8 cellular contexts compared by ENCODE assay signal in the genomic region with DNA sequence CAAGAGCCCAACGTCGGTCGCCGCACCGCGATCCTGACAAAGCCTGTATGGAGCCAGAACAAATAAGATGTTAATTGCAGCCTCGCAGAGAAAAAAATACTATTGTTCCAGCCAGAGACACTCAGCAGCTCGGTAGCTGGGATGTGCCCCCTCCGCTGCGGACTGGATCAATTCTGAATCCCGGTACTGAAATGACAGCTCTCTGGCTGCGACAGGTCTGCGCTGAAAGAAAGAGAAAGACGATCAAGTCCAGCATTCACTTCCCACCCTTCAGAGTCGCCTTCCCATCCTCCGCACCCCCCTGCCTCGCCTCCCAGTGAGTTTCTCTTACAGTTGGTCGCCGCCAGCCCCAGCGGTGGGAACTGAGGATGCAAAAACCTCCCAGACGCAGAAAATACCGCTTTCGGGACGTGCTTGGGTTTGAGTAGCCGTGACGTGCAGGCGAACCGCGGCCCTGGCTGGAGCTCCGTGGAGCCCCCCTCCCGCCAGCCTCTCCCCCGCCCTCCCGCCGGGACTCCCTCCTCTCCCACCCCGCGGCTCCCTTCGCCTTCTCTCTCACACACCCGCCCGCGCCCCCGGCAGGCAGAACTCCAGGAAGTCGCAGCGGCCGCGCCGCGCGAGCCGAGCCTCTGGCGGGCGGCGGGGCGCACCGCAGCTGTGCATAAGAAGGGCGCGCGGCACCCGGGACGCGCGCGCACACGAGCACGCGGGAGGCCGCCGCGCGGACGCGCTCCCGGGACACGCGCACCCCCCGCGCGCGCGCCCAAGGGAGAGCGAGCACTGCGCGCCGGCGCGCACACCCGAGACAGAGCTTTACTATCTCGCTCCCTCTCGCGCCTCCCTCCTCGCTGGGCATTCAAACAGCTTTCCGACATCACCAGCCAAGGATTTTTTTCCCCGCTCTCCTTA. TPM values are rescaled to one million over a fixed set of nuclear protein-coding genes. Genes with fewer than 3 reads are reported as not detected.
DNase-seq lines count a peak whose midpoint lies in the region; TF ChIP-seq lines count a peak whose summit lies in the region.

A gene (plus strand): TSS at position 780 of the 909 bp plus-strand sequence. CDS start 3,394 bp downstream, outside the sequence.

- H3K9me3 ChIP-seq in left ventricle myocardium inferior (replicated peaks) (no peaks in the 10 kb centered on the region), OCI-LY7 (ENCODE audit: low read length) (no peaks in the 10 kb centered on the region)

- peaks cover 24% of the 10 kb centered on the region for H3K4me1 ChIP-seq in left ventricle myocardium inferior
- H3K4me1 ChIP-seq in OCI-LY7 (ENCODE audit: insufficient read depth, low read length, poor library complexity, severe bottlenecking) = no peaks in the 10 kb centered on the region

- peak; percentile 78 for DNase-seq in H7
- peak; percentile 80 for DNase-seq in M059J (ENCODE audit: low read depth)
- peak; percentile 55 for DNase-seq in RWPE1 (ENCODE audit: low spot score)
- DNase-seq in astrocyte of the cerebellum (ENCODE audit: low read depth) = peak; percentile 66
- DNase-seq in left ventricle myocardium inferior = peak; percentile 86
- peak; percentile 94 for DNase-seq in osteocyte (ENCODE audit: extremely low spot score, unreplicated experiment)
- no peak for DNase-seq in OCI-LY7 (ENCODE audit: low spot score)

- peaks cover 7% of the 10 kb centered on the region for H3K36me3 Mint-ChIP-seq in osteocyte (ENCODE audit: unreplicated experiment)

- no peaks in the 10 kb centered on the region for H3K9me3 Mint-ChIP-seq in osteocyte (ENCODE audit: unreplicated experiment)

- CTCF ChIA-PET in RWPE1 (lab: Yijun Ruan, JAX) (interaction anchor here (0.5 to 1.8 kb wide), 3 partner anchors 291 to 1586 kb away, joined by 5 read pairs; no protein-coding TSS in a partner anchor), OCI-LY7 (lab: Charles Lee; ENCODE audit: unreplicated experiment) (no interaction called here)

- H3K79me2 ChIP-seq in OCI-LY7 (ENCODE audit: insufficient read depth, low read depth, low read length) = no peaks in the 10 kb centered on the region

- POLR2A ChIA-PET in RWPE1 (lab: Yijun Ruan, JAX; ENCODE audit: low non-redundant PET) = no interaction called here
- POLR2A ChIA-PET in OCI-LY7 (lab: Charles Lee) = interaction anchor here (0.6 kb wide), 1 partner anchor 16 kb away, joined by 5 read pairs; no protein-coding TSS in a partner anchor

- H2AFZ ChIP-seq in OCI-LY7 (ENCODE audit: low read length) = no peak within 1 kb of the TSS

- no peak within 1 kb of the TSS for H3K4me2 ChIP-seq in OCI-LY7 (ENCODE audit: low read length)

- H3K4me3 Mint-ChIP-seq in osteocyte (ENCODE audit: unreplicated experiment) = peak within 1 kb of the TSS; percentile 94

- H3K36me3 ChIP-seq in H7 (replicated peaks; ENCODE audit: control insufficient read depth, insufficient read depth, low read length) (no peaks in the 10 kb centered on the region), left ventricle myocardium inferior (no peaks in the 10 kb centered on the region), OCI-LY7 (ENCODE audit: insufficient read depth, low read length) (no peaks in the 10 kb centered on the region)

- no peaks in the 10 kb centered on the region for H4K20me1 ChIP-seq in OCI-LY7 (ENCODE audit: insufficient read depth, low read length)

- H3K9me2 ChIP-seq in OCI-LY7 (ENCODE audit: insufficient read depth, low read length) = no peaks in the 10 kb centered on the region

- TF ChIP-seq CTCF in RWPE1 (conservative IDR thresholded peaks at IDR 0.05; ENCODE audit: low read depth) (no peak), astrocyte of the cerebellum (IDR thresholded peaks at IDR 0.05; ENCODE audit: low read depth, low read length, missing control alignments) (peak; percentile 3), left ventricle myocardium inferior (IDR thresholded peaks at IDR 0.05; ENCODE audit: borderline replicate concordance) (peak; percentile 39), osteocyte (IDR thresholded peaks at IDR 0.05) (peak; percentile 36), OCI-LY7 (conservative IDR thresholded peaks at IDR 0.05; ENCODE audit: low read length) (no peak)

- peaks cover 33% of the 10 kb centered on the region for H3K4me1 Mint-ChIP-seq in osteocyte (ENCODE audit: unreplicated experiment)

- H3K27ac ChIP-seq in RWPE1 (no peak within 1 kb of the TSS), left ventricle myocardium inferior (replicated peaks) (peak within 1 kb of the TSS; percentile 89), OCI-LY7 (ENCODE audit: low read depth, low read length, poor library complexity, severe bottlenecking) (no peak within 1 kb of the TSS)

- peak within 1 kb of the TSS; percentile 89 for H3K27ac Mint-ChIP-seq in osteocyte (ENCODE audit: unreplicated experiment)

- BruUV-seq in OCI-LY7 (replicated peaks; lab: Mats Ljungman, UMichigan) = no TSS peak

- intact Hi-C loops in left ventricle myocardium inferior (cut with micrococcal nuclease) (loop anchor here (5.0 kb wide), 1 partner anchor 143 kb away; no protein-coding TSS in a partner anchor), OCI-LY7 (cut with micrococcal nuclease; ENCODE audit: unreplicated experiment) (loop anchor here (5.0 kb wide), 2 partner anchors 333 to 1473 kb away; no protein-coding TSS in a partner anchor)

- H3K4me3 ChIP-seq in GM08714 (ENCODE audit: low read length) (peak within 1 kb of the TSS; percentile 68), H7 (ENCODE audit: insufficient read depth, low read depth, low read length) (peak within 1 kb of the TSS; percentile 69), astrocyte of the cerebellum (ENCODE audit: low read depth, low read length) (peak within 1 kb of the TSS; percentile 68), left ventricle myocardium inferior (peak within 1 kb of the TSS; percentile 74), OCI-LY7 (ENCODE audit: low read depth, low read length, poor library complexity, severe bottlenecking) (no peak within 1 kb of the TSS)

- H3K27me3 ChIP-seq in H7 (ENCODE audit: control insufficient read depth, insufficient read depth, low read length) (peaks cover 45% of the 10 kb centered on the region), left ventricle myocardium inferior (ENCODE audit: low read depth) (peaks cover 67% of the 10 kb centered on the region)

- in situ Hi-C loops in astrocyte of the cerebellum (cut with HindIII; ENCODE audit: low sequenced_read_pairs) = no loop called here

- H3K27me3 Mint-ChIP-seq in osteocyte (ENCODE audit: unreplicated experiment) = peaks cover 60% of the 10 kb centered on the region

RNA-seq across cellular contexts. Expression of the gene that starts here (rescaled TPM):
- 0.21 and 0.22 TPM in 2 replicates for total RNA-seq in H7 (2014; rRNA removed; shearing (Covaris generic))
- total RNA-seq in M059J (2014; rRNA removed; shearing (Covaris generic)) = 0.62 and 2.0 TPM in 2 replicates
- total RNA-seq in left ventricle myocardium inferior (1.5 TPM), osteocyte (8.8 and 8.9 TPM in 2 replicates), OCI-LY7 (2022) (not detected in 2 replicates)
- total RNA-seq in OCI-LY7 (2014; rRNA removed; shearing (Covaris generic)) = not detected in 2 replicates

Comparison
In these comparisons a context has a peak if more than half of its experiments do, and no peak if none do; other contexts are left out.
1. Peak in DNase-seq and H3K4me3 ChIP-seq in H7; RNA of the gene not detected or under 1 TPM.
2. CTCF ChIP-seq: peak in astrocyte of the cerebellum (single experiment), left ventricle myocardium inferior (single experiment) and osteocyte (single experiment); none in RWPE1 (single experiment) and OCI-LY7 (single experiment).